ENCODE assay signal across 1 cellular context in the genomic region with DNA sequence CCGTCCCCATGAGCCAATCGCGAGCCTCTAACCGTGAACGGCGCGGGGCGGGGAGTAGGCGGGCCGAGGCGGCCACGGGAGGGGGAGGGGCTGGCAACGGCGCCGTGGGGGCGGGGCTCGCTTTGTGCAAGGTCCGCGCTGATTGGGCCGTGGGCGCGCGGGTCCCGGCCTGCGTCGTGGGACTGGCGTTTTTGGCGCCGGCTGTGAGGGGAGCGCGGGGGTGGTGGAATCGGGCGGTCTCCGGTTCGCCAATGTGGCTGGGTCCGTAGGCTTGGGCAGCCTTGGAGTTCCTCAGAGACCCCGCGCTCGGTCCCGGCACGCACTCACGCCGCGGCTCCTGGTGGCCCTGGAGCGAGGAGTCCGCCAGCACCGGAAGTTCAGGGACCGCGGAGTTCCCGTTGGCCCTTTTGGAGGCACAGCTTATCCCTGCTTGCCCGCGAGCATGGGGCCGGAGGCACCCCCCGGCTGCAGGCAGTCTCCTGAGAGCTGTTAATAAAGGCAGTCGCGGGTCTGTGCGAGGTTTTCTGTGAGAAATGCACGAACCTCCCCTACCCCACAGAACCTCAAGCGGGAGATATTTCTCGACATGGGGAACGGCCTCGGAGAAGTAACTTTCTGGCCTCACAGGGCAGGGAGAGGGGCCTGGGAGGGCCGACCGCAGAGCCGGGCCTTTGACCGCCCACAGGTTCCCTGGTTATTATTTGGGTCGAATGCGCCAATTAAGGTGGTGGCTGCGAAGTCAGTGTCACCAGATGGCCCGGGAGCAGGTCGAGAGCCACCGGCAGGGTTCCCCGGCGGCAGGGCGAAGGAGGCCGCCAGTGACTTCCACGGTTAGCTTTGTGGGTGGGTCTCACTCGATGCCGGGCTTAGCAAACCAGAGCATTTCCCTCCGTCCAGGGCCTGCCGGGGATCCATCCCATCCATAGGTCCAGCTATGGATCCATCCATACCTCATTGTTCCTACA.
TF ChIP-seq lines count a peak whose summit lies in the region.

No MANE protein-coding gene starts in this region.

TF ChIP-seq in HEK293, 187 proteins besides CTCF, POLR2A, EP300 and RAD21 (continued from another document):
- TF ChIP-seq, protein P1, sequence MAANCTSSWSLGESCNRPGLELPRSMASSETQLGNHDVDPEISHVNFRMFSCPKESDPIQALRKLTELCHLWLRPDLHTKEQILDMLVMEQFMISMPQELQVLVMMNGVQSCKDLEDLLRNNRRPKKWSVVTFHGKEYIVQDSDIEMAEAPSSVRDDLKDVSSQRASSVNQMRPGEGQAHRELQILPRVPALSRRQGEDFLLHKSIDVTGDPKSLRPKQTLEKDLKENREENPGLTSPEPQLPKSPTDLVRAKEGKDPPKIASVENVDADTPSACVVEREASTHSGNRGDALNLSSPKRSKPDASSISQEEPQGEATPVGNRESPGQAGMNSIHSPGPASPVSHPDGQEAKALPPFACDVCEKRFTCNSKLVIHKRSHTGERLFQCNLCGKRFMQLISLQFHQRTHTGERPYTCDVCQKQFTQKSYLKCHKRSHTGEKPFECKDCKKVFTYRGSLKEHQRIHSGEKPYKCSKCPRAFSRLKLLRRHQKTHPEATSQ (tag by site-specific recombination; IDR thresholded peaks at IDR 0.05) = no peak
- TF ChIP-seq ZBTB48 (tag by site-specific recombination; IDR thresholded peaks at IDR 0.05) (peak; percentile 57; the same call in 1 of the 2 replicates), GLIS1 (tag by site-specific recombination; IDR thresholded peaks at IDR 0.05) (peak; percentile 51), HOXC10 (CRISPR knock-in tag; IDR thresholded peaks at IDR 0.05) (peak; percentile 9; the same call in 1 of the 2 replicates), ZXDB (tag by site-specific recombination; IDR thresholded peaks at IDR 0.05) (peak; percentile 6; the same call in 1 of the 2 replicates), ZNF146 (tag by site-specific recombination; IDR thresholded peaks at IDR 0.05) (no peak), EGR2 (tag by site-specific recombination; IDR thresholded peaks at IDR 0.05; ENCODE audit: low read depth) (peak; percentile 51), ZBTB17 (tag by site-specific recombination; IDR thresholded peaks at IDR 0.05) (peak; percentile 3; the same call in 1 of the 2 replicates), ZNF416 (tag by site-specific recombination; IDR thresholded peaks at IDR 0.05) (no peak), WT1 (tag by site-specific recombination; IDR thresholded peaks at IDR 0.05) (no peak), ZFHX2 (tag by site-specific recombination; conservative IDR thresholded peaks at IDR 0.05) (peak; percentile 48; the same call in 1 of the 2 replicates), GLIS2 (tag by site-specific recombination; IDR thresholded peaks at IDR 0.05) (peak; percentile 82), ZSCAN23 (tag by site-specific recombination; IDR thresholded peaks at IDR 0.05) (0 out of 2 replicates have a peak, but pooled peaks have one; percentile 26), SP2 (tag by site-specific recombination; IDR thresholded peaks at IDR 0.05) (peak; percentile 47), ZIC2 (tag by site-specific recombination; IDR thresholded peaks at IDR 0.05) (peak; percentile 36), ZBTB20 (tag by site-specific recombination; IDR thresholded peaks at IDR 0.05) (peak; percentile 73), ZFP37 (tag by site-specific recombination; IDR thresholded peaks at IDR 0.05) (0 out of 2 replicates have a peak, but pooled peaks have one; percentile 30), KLF8 (tag by site-specific recombination; IDR thresholded peaks at IDR 0.05) (0 out of 2 replicates have a peak, but pooled peaks have one; percentile 5), ZNF660 (tag by site-specific recombination; IDR thresholded peaks at IDR 0.05) (0 out of 2 replicates have a peak, but pooled peaks have one; percentile 23)
- TF ChIP-seq, protein P2, sequence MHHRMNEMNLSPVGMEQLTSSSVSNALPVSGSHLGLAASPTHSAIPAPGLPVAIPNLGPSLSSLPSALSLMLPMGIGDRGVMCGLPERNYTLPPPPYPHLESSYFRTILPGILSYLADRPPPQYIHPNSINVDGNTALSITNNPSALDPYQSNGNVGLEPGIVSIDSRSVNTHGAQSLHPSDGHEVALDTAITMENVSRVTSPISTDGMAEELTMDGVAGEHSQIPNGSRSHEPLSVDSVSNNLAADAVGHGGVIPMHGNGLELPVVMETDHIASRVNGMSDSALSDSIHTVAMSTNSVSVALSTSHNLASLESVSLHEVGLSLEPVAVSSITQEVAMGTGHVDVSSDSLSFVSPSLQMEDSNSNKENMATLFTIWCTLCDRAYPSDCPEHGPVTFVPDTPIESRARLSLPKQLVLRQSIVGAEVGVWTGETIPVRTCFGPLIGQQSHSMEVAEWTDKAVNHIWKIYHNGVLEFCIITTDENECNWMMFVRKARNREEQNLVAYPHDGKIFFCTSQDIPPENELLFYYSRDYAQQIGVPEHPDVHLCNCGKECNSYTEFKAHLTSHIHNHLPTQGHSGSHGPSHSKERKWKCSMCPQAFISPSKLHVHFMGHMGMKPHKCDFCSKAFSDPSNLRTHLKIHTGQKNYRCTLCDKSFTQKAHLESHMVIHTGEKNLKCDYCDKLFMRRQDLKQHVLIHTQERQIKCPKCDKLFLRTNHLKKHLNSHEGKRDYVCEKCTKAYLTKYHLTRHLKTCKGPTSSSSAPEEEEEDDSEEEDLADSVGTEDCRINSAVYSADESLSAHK (tag by site-specific recombination; IDR thresholded peaks at IDR 0.05) = 0 out of 2 replicates have a peak, but pooled peaks have one; percentile 10
- TF ChIP-seq, protein P3, sequence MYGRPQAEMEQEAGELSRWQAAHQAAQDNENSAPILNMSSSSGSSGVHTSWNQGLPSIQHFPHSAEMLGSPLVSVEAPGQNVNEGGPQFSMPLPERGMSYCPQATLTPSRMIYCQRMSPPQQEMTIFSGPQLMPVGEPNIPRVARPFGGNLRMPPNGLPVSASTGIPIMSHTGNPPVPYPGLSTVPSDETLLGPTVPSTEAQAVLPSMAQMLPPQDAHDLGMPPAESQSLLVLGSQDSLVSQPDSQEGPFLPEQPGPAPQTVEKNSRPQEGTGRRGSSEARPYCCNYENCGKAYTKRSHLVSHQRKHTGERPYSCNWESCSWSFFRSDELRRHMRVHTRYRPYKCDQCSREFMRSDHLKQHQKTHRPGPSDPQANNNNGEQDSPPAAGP (tag by site-specific recombination; IDR thresholded peaks at IDR 0.05) = peak; percentile 59
- TF ChIP-seq, protein P4, sequence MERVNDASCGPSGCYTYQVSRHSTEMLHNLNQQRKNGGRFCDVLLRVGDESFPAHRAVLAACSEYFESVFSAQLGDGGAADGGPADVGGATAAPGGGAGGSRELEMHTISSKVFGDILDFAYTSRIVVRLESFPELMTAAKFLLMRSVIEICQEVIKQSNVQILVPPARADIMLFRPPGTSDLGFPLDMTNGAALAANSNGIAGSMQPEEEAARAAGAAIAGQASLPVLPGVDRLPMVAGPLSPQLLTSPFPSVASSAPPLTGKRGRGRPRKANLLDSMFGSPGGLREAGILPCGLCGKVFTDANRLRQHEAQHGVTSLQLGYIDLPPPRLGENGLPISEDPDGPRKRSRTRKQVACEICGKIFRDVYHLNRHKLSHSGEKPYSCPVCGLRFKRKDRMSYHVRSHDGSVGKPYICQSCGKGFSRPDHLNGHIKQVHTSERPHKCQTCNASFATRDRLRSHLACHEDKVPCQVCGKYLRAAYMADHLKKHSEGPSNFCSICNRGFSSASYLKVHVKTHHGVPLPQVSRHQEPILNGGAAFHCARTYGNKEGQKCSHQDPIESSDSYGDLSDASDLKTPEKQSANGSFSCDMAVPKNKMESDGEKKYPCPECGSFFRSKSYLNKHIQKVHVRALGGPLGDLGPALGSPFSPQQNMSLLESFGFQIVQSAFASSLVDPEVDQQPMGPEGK (tag by site-specific recombination; IDR thresholded peaks at IDR 0.05) = peak; percentile 80
- TF ChIP-seq, protein P5, sequence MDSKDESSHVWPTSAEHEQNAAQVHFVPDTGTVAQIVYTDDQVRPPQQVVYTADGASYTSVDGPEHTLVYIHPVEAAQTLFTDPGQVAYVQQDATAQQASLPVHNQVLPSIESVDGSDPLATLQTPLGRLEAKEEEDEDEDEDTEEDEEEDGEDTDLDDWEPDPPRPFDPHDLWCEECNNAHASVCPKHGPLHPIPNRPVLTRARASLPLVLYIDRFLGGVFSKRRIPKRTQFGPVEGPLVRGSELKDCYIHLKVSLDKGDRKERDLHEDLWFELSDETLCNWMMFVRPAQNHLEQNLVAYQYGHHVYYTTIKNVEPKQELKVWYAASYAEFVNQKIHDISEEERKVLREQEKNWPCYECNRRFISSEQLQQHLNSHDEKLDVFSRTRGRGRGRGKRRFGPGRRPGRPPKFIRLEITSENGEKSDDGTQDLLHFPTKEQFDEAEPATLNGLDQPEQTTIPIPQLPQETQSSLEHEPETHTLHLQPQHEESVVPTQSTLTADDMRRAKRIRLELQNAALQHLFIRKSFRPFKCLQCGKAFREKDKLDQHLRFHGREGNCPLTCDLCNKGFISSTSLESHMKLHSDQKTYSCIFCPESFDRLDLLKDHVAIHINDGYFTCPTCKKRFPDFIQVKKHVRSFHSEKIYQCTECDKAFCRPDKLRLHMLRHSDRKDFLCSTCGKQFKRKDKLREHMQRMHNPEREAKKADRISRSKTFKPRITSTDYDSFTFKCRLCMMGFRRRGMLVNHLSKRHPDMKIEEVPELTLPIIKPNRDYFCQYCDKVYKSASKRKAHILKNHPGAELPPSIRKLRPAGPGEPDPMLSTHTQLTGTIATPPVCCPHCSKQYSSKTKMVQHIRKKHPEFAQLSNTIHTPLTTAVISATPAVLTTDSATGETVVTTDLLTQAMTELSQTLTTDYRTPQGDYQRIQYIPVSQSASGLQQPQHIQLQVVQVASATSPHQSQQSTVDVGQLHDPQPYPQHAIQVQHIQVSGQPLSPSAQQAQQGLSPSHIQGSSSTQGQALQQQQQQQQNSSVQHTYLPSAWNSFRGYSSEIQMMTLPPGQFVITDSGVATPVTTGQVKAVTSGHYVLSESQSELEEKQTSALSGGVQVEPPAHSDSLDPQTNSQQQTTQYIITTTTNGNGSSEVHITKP (tag by site-specific recombination; IDR thresholded peaks at IDR 0.05) = peak; percentile 78
- TF ChIP-seq, protein P6, sequence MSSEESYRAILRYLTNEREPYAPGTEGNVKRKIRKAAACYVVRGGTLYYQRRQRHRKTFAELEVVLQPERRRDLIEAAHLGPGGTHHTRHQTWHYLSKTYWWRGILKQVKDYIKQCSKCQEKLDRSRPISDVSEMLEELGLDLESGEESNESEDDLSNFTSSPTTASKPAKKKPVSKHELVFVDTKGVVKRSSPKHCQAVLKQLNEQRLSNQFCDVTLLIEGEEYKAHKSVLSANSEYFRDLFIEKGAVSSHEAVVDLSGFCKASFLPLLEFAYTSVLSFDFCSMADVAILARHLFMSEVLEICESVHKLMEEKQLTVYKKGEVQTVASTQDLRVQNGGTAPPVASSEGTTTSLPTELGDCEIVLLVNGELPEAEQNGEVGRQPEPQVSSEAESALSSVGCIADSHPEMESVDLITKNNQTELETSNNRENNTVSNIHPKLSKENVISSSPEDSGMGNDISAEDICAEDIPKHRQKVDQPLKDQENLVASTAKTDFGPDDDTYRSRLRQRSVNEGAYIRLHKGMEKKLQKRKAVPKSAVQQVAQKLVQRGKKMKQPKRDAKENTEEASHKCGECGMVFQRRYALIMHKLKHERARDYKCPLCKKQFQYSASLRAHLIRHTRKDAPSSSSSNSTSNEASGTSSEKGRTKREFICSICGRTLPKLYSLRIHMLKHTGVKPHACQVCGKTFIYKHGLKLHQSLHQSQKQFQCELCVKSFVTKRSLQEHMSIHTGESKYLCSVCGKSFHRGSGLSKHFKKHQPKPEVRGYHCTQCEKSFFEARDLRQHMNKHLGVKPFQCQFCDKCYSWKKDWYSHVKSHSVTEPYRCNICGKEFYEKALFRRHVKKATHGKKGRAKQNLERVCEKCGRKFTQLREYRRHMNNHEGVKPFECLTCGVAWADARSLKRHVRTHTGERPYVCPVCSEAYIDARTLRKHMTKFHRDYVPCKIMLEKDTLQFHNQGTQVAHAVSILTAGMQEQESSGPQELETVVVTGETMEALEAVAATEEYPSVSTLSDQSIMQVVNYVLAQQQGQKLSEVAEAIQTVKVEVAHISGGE (tag by site-specific recombination; conservative IDR thresholded peaks at IDR 0.05; ENCODE audit: low read depth) = peak; percentile 64
